In the genomic region with DNA sequence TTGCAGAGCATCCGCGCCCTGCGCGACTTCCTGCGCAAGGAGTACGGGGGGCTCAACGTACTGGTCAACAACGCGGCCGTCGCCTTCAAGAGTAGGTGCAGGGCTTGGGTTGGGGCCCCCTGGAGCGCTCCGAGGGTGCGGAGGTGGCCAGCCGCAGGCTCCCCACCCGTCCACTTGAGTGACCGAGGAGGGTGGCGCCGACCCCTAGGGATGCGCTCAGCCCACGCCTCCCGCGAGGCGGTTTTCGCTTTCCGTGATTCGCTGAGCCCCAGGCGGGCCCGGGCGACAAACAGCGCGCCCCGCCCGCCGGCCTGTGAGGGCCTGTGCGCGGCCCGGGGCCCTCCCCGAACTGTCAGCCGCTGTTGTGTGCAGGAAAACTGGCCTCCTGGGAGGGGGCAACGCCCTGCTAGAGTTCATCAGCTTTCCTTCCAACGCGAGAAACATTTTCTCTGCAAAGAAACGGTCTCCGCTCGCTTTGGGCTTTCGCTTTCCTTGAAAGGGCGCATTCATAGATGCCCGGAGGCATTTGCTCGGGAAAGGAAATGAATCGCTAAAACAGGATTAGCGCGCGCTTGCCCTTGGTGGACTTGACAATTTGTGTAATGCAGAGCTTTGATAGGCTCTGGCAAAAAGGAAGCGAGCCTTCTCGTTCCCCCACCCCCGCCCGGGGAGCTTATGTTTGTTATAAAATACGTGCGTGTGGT, we compare ENCODE assay signal across 8 cellular contexts. TPM values are rescaled to one million over a fixed set of nuclear protein-coding genes. Genes with fewer than 3 reads are reported as not detected.
DNase-seq lines count a peak whose midpoint lies in the region; ATAC-seq and TF ChIP-seq lines count a peak whose summit lies in the region.

No MANE protein-coding gene starts in this region.

- H3K4me3 ChIP-seq in AG09309 (ENCODE audit: control insufficient read depth, low read depth, low read length) (peak overlapping the region; percentile 76), dorsolateral prefrontal cortex (peak overlapping the region; percentile 53 to 92 (median 77))

- ATAC-seq in left lobe of liver = peak; percentile 83

- peak overlapping the region in 58 of 59 donors; percentile 26 to 95 (median 88) for H3K27ac ChIP-seq in dorsolateral prefrontal cortex

- TF ChIP-seq CTCF in AG09309 (IDR thresholded peaks at IDR 0.05; ENCODE audit: control insufficient read depth, insufficient read depth, low read depth, low read length, missing control alignments) = no peak
- peak in 11 of 56 donors; percentile 5 to 37 (median 16) for TF ChIP-seq CTCF in dorsolateral prefrontal cortex (IDR thresholded peaks at IDR 0.05 in 54 of 56, conservative IDR thresholded peaks at IDR 0.05 in 2 of 56; ENCODE audit: low read depth in 1 of 56, partially characterized antibody in 56 of 56)

- intact Hi-C loops in dorsolateral prefrontal cortex (cut with DNase I) = loop anchor here (5.0 kb wide), 1 partner anchor 187 kb away; a partner anchor contains a TSS

- no peaks in the 10 kb centered on the region for H3K27me3 ChIP-seq in dorsolateral prefrontal cortex

- DNase-seq in AG09309 (ENCODE audit: low read depth) = no peak
- peak; percentile 64 for DNase-seq in GOT3 (lab: John Stamatoyannopoulos, UW)
- peak; percentile 59 for DNase-seq in NCI-H460 (ENCODE audit: extremely low read depth, low read depth)
- peak; percentile 22 to 31 for DNase-seq in activated CD4-positive, alpha-beta T cell treated with anti-CD3 and anti-CD28 coated beads, Interleukin-2, amount 50 U/mL, for 4 hours
- peak; percentile 52 to 84 (median 68) for DNase-seq in dorsolateral prefrontal cortex
- peak; percentile 54 for DNase-seq in left lobe of liver (ENCODE audit: low spot score)
- DNase-seq in stimulated activated CD4-positive, alpha-beta T cell treated with anti-CD3 and anti-CD28 coated beads, Interleukin-2, amount 100 ng/mL, for 24 hours = peak; percentile 53 to 71
- no peak for DNase-seq in NCI-H446 treated with DMSO at 0.1 percent for 48 hours (lab: John Stamatoyannopoulos, UW)

RNA-seq across cellular contexts. Expression of a gene that starts 0.7 kb away (rescaled TPM):
- 9.5 and 11.2 TPM in 2 replicates for total RNA-seq in NCI-H460 (2014; rRNA removed; shearing (Covaris generic))
- polyA plus RNA-seq in NCI-H460 (2014; cell fraction: nucleus; rRNA removed) = 14.1 and 16.9 TPM in 2 replicates
- total RNA-seq in dorsolateral prefrontal cortex (10 to 100 TPM in 10 of 120 experiments, 1 to 10 TPM in 110; 3.2 to 13.7 (median 6.6) TPM), left lobe of liver (not detected)

RNA-seq across cellular contexts. Expression of a gene that starts 21.1 kb away (rescaled TPM):
- 6.7 and 7.4 TPM in 2 replicates for total RNA-seq in NCI-H460 (2014; rRNA removed; shearing (Covaris generic))
- 2.5 and 2.7 TPM in 2 replicates for polyA plus RNA-seq in NCI-H460 (2014; cell fraction: nucleus; rRNA removed)
- total RNA-seq in dorsolateral prefrontal cortex = 10 to 100 TPM; 16.0 to 44.6 (median 30.0) TPM
- 23.6 TPM for total RNA-seq in left lobe of liver

Comparison
In these comparisons a context has a peak if more than half of its experiments do, and no peak if none do; other contexts are left out.
1. DNase-seq: peak in GOT3 (single experiment), NCI-H460 (single experiment), activated CD4-positive, alpha-beta T cell treated with anti-CD3 and anti-CD28 coated beads, Interleukin-2, amount 50 U/mL, for 4 hours (2 of 2), dorsolateral prefrontal cortex (10 of 10), left lobe of liver (single experiment) and stimulated activated CD4-positive, alpha-beta T cell treated with anti-CD3 and anti-CD28 coated beads, Interleukin-2, amount 100 ng/mL, for 24 hours (2 of 2); none in AG09309 (single experiment) and NCI-H446 treated with DMSO at 0.1 percent for 48 hours (single experiment).